Comparison of ENCODE assay signal across 8 cellular contexts in genomic region chr3:50675179-50676030, GRCh38. TPM values are rescaled to one million over a fixed set of nuclear protein-coding genes. Genes with fewer than 3 reads are reported as not detected.
DNase-seq lines count a peak whose midpoint lies in the region; ATAC-seq and TF ChIP-seq lines count a peak whose summit lies in the region.

No MANE protein-coding gene starts in this region.

- no peaks in the 10 kb centered on the region for H3K36me3 ChIP-seq in BLaER1

- no peak overlapping the region for H3K27ac ChIP-seq in BLaER1
- peak overlapping the region; percentile 19; the same call in 1 of the 2 replicates for H3K27ac ChIP-seq in VCaP

- no peaks in the 10 kb centered on the region for H3K36me3 Mint-ChIP-seq in brain

- peak overlapping the region; percentile 85 to 90 (median 89) for H3K4me3 Mint-ChIP-seq in brain

- peaks cover 24% of the 10 kb centered on the region for H3K27me3 Mint-ChIP-seq in brain

- H3K4me3 ChIP-seq in BLaER1: peak overlapping the region; percentile 76

- peak overlapping the region; percentile 96 for H3K4me2 ChIP-seq in BLaER1

- peaks cover 5% of the 10 kb centered on the region; the same call in 1 of the 2 replicates for H3K4me1 ChIP-seq in BLaER1

- H3K27me3 ChIP-seq in BLaER1: peaks cover 59% of the 10 kb centered on the region

- H3K9me3 Mint-ChIP-seq in brain: peaks cover 0 to 4% (median 0%) of the 10 kb centered on the region in 5 experiments

- peaks cover 28% of the 10 kb centered on the region for H3K4me1 Mint-ChIP-seq in brain

- DNase-seq in islet precursor cell (peak; percentile 73), middle frontal gyrus (ENCODE audit: extremely low spot score, low spot score) (no peak), NCI-H2029 (lab: John Stamatoyannopoulos, UW) (no peak)
- DNase-seq in stimulated activated CD4-positive, alpha-beta T cell treated with anti-CD3 and anti-CD28 coated beads, Interleukin-2, amount 100 ng/mL, for 48 hours: peak; percentile 60 to 67

- no peaks in the 10 kb centered on the region for H3K9me3 ChIP-seq in BLaER1

- TF ChIP-seq CTCF in VCaP (conservative IDR thresholded peaks at IDR 0.05): peak; percentile 78
- peak in 1 of 2 experiments; percentile 72 for TF ChIP-seq CTCF in brain (conservative IDR thresholded peaks at IDR 0.05)

- H4K20me1 ChIP-seq in BLaER1: peaks cover 18% of the 10 kb centered on the region

- H3K27ac Mint-ChIP-seq in brain: peak overlapping the region in 4 of 5 experiments; percentile 45 to 92 (median 88)

- H3K9ac ChIP-seq in BLaER1: peak overlapping the region; percentile 72

- ATAC-seq in HG03039 (IDR thresholded peaks at IDR 0.05; ENCODE audit: unreplicated experiment): peak; percentile 28

RNA-seq across cellular contexts. Expression of gene DOCK3, which starts 0.7 kb away (rescaled TPM):
- polyA plus RNA-seq in brain (ENCODE audit: insufficient read depth, low read depth, low replicate concordance): 8.0 TPM

RNA-seq across cellular contexts. Expression of gene MAPKAPK3, which starts 58.5 kb away (rescaled TPM):
- 11.5 TPM for polyA plus RNA-seq in brain (ENCODE audit: insufficient read depth, low read depth, low replicate concordance)

Comparison
In these comparisons a context has a peak if more than half of its experiments do, and no peak if none do; other contexts are left out.
1. DNase-seq: peak in islet precursor cell (single experiment) and stimulated activated CD4-positive, alpha-beta T cell treated with anti-CD3 and anti-CD28 coated beads, Interleukin-2, amount 100 ng/mL, for 48 hours (2 of 2); none in middle frontal gyrus (single experiment) and NCI-H2029 (single experiment).